Comparison of ENCODE assay signal across 8 cellular contexts in the genomic region with DNA sequence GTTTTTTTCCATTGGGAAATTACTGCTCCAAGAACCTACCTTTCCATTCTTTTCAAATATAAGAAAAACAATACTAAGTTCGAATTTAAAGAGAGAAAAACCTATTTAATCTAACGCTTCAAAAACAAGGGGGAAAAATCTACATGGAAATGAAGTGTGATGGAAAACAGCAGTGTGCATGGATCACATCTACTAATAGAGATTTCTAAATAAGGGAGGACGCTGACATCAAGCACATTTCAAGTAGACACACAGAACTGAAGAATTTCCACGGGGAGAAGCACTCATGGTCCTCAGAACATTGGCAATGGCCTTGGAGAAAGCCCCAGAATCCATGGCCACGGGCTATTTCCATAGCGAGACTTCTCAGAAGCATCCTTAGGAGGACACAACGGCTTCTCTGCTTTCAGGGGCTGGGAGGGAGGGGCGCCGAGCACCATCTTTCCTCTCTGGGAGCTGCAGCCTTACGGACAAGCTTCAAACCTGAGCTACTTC. TPM values are rescaled to one million over a fixed set of nuclear protein-coding genes. Genes with fewer than 3 reads are reported as not detected.
DNase-seq lines count a peak whose midpoint lies in the region; ATAC-seq and TF ChIP-seq lines count a peak whose summit lies in the region.

No MANE protein-coding gene starts in this region.

- no peak for DNase-seq in cardiac muscle cell (ENCODE audit: low read depth in 1 of 2, low spot score in 1 of 2)
- DNase-seq in Right ventricle myocardium inferior (ENCODE audit: missing footprints) = no peak
- no peak for DNase-seq in adrenal gland
- no peak for DNase-seq in lower leg skin (ENCODE audit: low spot score in 2 of 2)
- no peak for DNase-seq in type B pancreatic cell (ENCODE audit: extremely low spot score, unreplicated experiment)
- DNase-seq in mucosa of gallbladder (ENCODE audit: low spot score) = no peak
- no peak for DNase-seq in AG08395 (ENCODE audit: low spot score)
- DNase-seq in MV-4-11 (lab: John Stamatoyannopoulos, UW) = no peak

- peaks cover 45% of the 10 kb centered on the region for H3K36me3 Mint-ChIP-seq in type B pancreatic cell

- no peaks in the 10 kb centered on the region for H3K27me3 ChIP-seq in cardiac muscle cell
- no peaks in the 10 kb centered on the region for H3K27me3 ChIP-seq in adrenal gland

- peak overlapping the region; percentile 97 for H3K27ac Mint-ChIP-seq in type B pancreatic cell

- H3K9me3 Mint-ChIP-seq in type B pancreatic cell = no peaks in the 10 kb centered on the region

- 17 to 28% (median 20%) methylated on average over 7 to 10 of the region's 10 CpGs for WGBS in adrenal gland, 4 donors
- WGBS in lower leg skin, 2 donors = 18 to 20% methylated on average over 10 of the region's 10 CpGs

- H3K27me3 Mint-ChIP-seq in type B pancreatic cell = no peaks in the 10 kb centered on the region

- no peaks in the 10 kb centered on the region for H3K9me3 ChIP-seq in cardiac muscle cell (ENCODE audit: low read depth)
- no peaks in the 10 kb centered on the region for H3K9me3 ChIP-seq in adrenal gland (replicated peaks in 1 of 3)

- peaks cover 33% of the 10 kb centered on the region for H3K4me1 Mint-ChIP-seq in type B pancreatic cell (ENCODE audit: unreplicated experiment)

- H3K27ac ChIP-seq in cardiac muscle cell (peak overlapping the region; percentile 97), adrenal gland (peak overlapping the region; percentile 95 to 99 (median 98))

- H3K4me3 Mint-ChIP-seq in type B pancreatic cell = peak overlapping the region; percentile 95

- peak overlapping the region; percentile 42 for H3K4me3 ChIP-seq in cardiac muscle cell
- peak overlapping the region; percentile 66 to 97 (median 84) for H3K4me3 ChIP-seq in adrenal gland
- H3K4me3 ChIP-seq in lower leg skin (ENCODE audit: low read depth, poor library complexity, severe bottlenecking) = peak overlapping the region; percentile 65

- TF ChIP-seq CTCF in cardiac muscle cell (IDR thresholded peaks at IDR 0.05; ENCODE audit: low read depth, low read length) (no peak), adrenal gland (IDR thresholded peaks at IDR 0.05) (no peak), lower leg skin (IDR thresholded peaks at IDR 0.05) (no peak), type B pancreatic cell (conservative IDR thresholded peaks at IDR 0.05) (no peak)

- ATAC-seq in Right ventricle myocardium inferior = no peak

- no peaks in the 10 kb centered on the region for H3K36me3 ChIP-seq in cardiac muscle cell
- no peaks in the 10 kb centered on the region for H3K36me3 ChIP-seq in adrenal gland (replicated peaks in 1 of 2)

- peaks cover 16% of the 10 kb centered on the region for H3K4me1 ChIP-seq in cardiac muscle cell (ENCODE audit: low read depth)
- H3K4me1 ChIP-seq in adrenal gland (replicated peaks in 1 of 2) = peaks cover 16 to 38% of the 10 kb centered on the region in 2 donors

- intact Hi-C loops in Right ventricle myocardium inferior (cut with DNase I) = loop anchor here (10.0 kb wide), 1 partner anchor 473 kb away; no protein-coding TSS in a partner anchor
- intact Hi-C loops in adrenal gland (cut with DNase I) = no loop called here
- intact Hi-C loops in lower leg skin (cut with DNase I; ENCODE audit: low total_unique reads) = no loop called here

- TF ChIP-seq POLR2A in adrenal gland (IDR thresholded peaks at IDR 0.05) = no peak
- no peak for TF ChIP-seq POLR2A in lower leg skin (IDR thresholded peaks at IDR 0.05)

RNA-seq across cellular contexts. Expression of a gene that starts 1.1 kb away (rescaled TPM):
- 34.5 and 63.6 TPM in 2 replicates for total RNA-seq in cardiac muscle cell
- polyA plus RNA-seq in cardiac muscle cell = 16.4 and 20.1 TPM in 2 replicates
- total RNA-seq in Right ventricle myocardium inferior = 25.1 TPM
- total RNA-seq in adrenal gland = 10 to 100 TPM; 38.4 to 81.8 (median 53.6) TPM
- polyA plus RNA-seq in adrenal gland = 10 to 100 TPM; 18.9 to 50.9 (median 22.3) TPM
- total RNA-seq in lower leg skin = 10 to 100 TPM; 53.7 to 70.1 (median 64.8) TPM
- total RNA-seq in type B pancreatic cell (ENCODE audit: low replicate concordance) = 48.7 and 55.1 TPM in 2 replicates
- 58.4 TPM for total RNA-seq in mucosa of gallbladder
